Comparison of ENCODE assay signal across 5 cellular contexts in genomic region chr19:13166151-13166550, GRCh38. TPM values are rescaled to one million over a fixed set of nuclear protein-coding genes. Genes with fewer than 3 reads are reported as not detected.
DNase-seq lines count a peak whose midpoint lies in the region; ATAC-seq and TF ChIP-seq lines count a peak whose summit lies in the region.
"Not testable (repeated sequence)": the region's sequence is repeated elsewhere in the genome, so short reads cannot be mapped to it uniquely, and the experiment has no call there.

No MANE protein-coding gene starts in this region.

- not testable (repeated sequence) for DNase-seq in activated CD4-positive, alpha-beta T cell treated with anti-CD3 and anti-CD28 coated beads, Interleukin-2, amount 10 ng/mL, durations not matched to agents 24 days and 14 days; lung (ENCODE audit: low spot score); gastrocnemius medialis

- H3K27me3 Mint-ChIP-seq in activated CD4-positive, alpha-beta T cell treated with anti-CD3 and anti-CD28 coated beads, Interleukin-2, amount 10 ng/mL, durations not matched to agents 24 days and 14 days; dendritic cell treated with granulocyte-macrophage colony-stimulating factor and Interleukin-4, amounts not matched to agents 40 ng/mL and 50 ng/mL, for 4 days: not testable (repeated sequence)

- intact Hi-C loops in activated CD4-positive, alpha-beta T cell treated with anti-CD3 and anti-CD28 coated beads, Interleukin-2, amount 10 ng/mL, durations not matched to agents 24 days and 14 days (cut with micrococcal nuclease), result loop anchor here (2.0 kb wide), 2 partner anchors 13 to 29 kb away; no protein-coding TSS in a partner anchor
- intact Hi-C loops in dendritic cell treated with granulocyte-macrophage colony-stimulating factor and Interleukin-4, amounts not matched to agents 40 ng/mL and 50 ng/mL, for 4 days (cut with micrococcal nuclease), result not testable (repeated sequence)
- intact Hi-C loops in gastrocnemius medialis (cut with DNase I; ENCODE audit: low total_unique reads), result loop anchor here (2.0 kb wide), 1 partner anchor 15 kb away; the partner anchor contains the start of genes IER2 and STX10

- not testable (repeated sequence) for H3K36me3 ChIP-seq in HUES48 (ENCODE audit: control insufficient read depth, insufficient read depth, low read length); lung (ENCODE audit: control insufficient read depth in 2 of 2, insufficient read depth in 2 of 2, low read length in 2 of 2); gastrocnemius medialis

- TF ChIP-seq POLR2A in gastrocnemius medialis (IDR thresholded peaks at IDR 0.05), result not testable (repeated sequence)

- in situ Hi-C loops in gastrocnemius medialis (cut with MboI; ENCODE audit: low sequenced_read_pairs in 4 of 4), result not testable (repeated sequence)

- not testable (repeated sequence) for H3K9ac ChIP-seq in HUES48 (ENCODE audit: low read depth, low read length)

- not testable (repeated sequence) for H3K27me3 ChIP-seq in HUES48 (ENCODE audit: control insufficient read depth, insufficient read depth, low read length); lung (ENCODE audit: control insufficient read depth, insufficient read depth); gastrocnemius medialis

- not testable (repeated sequence) for H3K36me3 Mint-ChIP-seq in activated CD4-positive, alpha-beta T cell treated with anti-CD3 and anti-CD28 coated beads, Interleukin-2, amount 10 ng/mL, durations not matched to agents 24 days and 14 days (ENCODE audit: low read depth); dendritic cell treated with granulocyte-macrophage colony-stimulating factor and Interleukin-4, amounts not matched to agents 40 ng/mL and 50 ng/mL, for 4 days (ENCODE audit: low read depth)

- not testable (repeated sequence) for ATAC-seq in lung (ENCODE audit: insufficient read depth, low FRiP score); gastrocnemius medialis

- peak overlapping the region; percentile 39 for H3K4me3 Mint-ChIP-seq in activated CD4-positive, alpha-beta T cell treated with anti-CD3 and anti-CD28 coated beads, Interleukin-2, amount 10 ng/mL, durations not matched to agents 24 days and 14 days
- not testable (repeated sequence) for H3K4me3 Mint-ChIP-seq in dendritic cell treated with granulocyte-macrophage colony-stimulating factor and Interleukin-4, amounts not matched to agents 40 ng/mL and 50 ng/mL, for 4 days

- peak overlapping the region; percentile 95 for H3K27ac Mint-ChIP-seq in activated CD4-positive, alpha-beta T cell treated with anti-CD3 and anti-CD28 coated beads, Interleukin-2, amount 10 ng/mL, durations not matched to agents 24 days and 14 days
- H3K27ac Mint-ChIP-seq in dendritic cell treated with granulocyte-macrophage colony-stimulating factor and Interleukin-4, amounts not matched to agents 40 ng/mL and 50 ng/mL, for 4 days, result peak overlapping the region; percentile 77

- not testable (repeated sequence) for TF ChIP-seq CTCF in lung (IDR thresholded peaks at IDR 0.05; ENCODE audit: control extremely low read depth, extremely low read depth); gastrocnemius medialis (IDR thresholded peaks at IDR 0.05 in 4 of 5, conservative IDR thresholded peaks at IDR 0.05 in 1 of 5)

- H3K9me3 Mint-ChIP-seq in activated CD4-positive, alpha-beta T cell treated with anti-CD3 and anti-CD28 coated beads, Interleukin-2, amount 10 ng/mL, durations not matched to agents 24 days and 14 days; dendritic cell treated with granulocyte-macrophage colony-stimulating factor and Interleukin-4, amounts not matched to agents 40 ng/mL and 50 ng/mL, for 4 days: not testable (repeated sequence)

- H3K27ac ChIP-seq in HUES48 (ENCODE audit: low read depth, low read length), result peak overlapping the region; percentile 99
- H3K27ac ChIP-seq in lung (ENCODE audit: low read depth in 1 of 2, low read length in 1 of 2), result peak overlapping the region; percentile 26 to 71
- peak overlapping the region; percentile 75 to 89 (median 88) for H3K27ac ChIP-seq in gastrocnemius medialis

- H3K4me1 Mint-ChIP-seq in activated CD4-positive, alpha-beta T cell treated with anti-CD3 and anti-CD28 coated beads, Interleukin-2, amount 10 ng/mL, durations not matched to agents 24 days and 14 days, result peaks cover 68% of the 10 kb centered on the region
- H3K4me1 Mint-ChIP-seq in dendritic cell treated with granulocyte-macrophage colony-stimulating factor and Interleukin-4, amounts not matched to agents 40 ng/mL and 50 ng/mL, for 4 days (ENCODE audit: low read depth), result peaks cover 74% of the 10 kb centered on the region

- H3K4me1 ChIP-seq in HUES48 (ENCODE audit: control insufficient read depth, insufficient read depth, low read length), result peaks cover 38% of the 10 kb centered on the region
- peaks cover 5 to 21% of the 10 kb centered on the region in 2 donors for H3K4me1 ChIP-seq in lung (ENCODE audit: control insufficient read depth in 2 of 2, insufficient read depth in 2 of 2, low read length in 2 of 2)
- peaks cover 14 to 26% of the 10 kb centered on the region in 2 donors for H3K4me1 ChIP-seq in gastrocnemius medialis

- H3K4me3 ChIP-seq in HUES48 (ENCODE audit: low read depth, low read length); lung; gastrocnemius medialis: not testable (repeated sequence)

- 95 to 98% methylated on average over 3 of the region's 3 CpGs for WGBS in lung, 2 donors

- not testable (repeated sequence) for H3K9me3 ChIP-seq in HUES48 (ENCODE audit: control insufficient read depth, insufficient read depth, low read length); lung (ENCODE audit: control insufficient read depth in 2 of 2, insufficient read depth in 1 of 2, low read length in 1 of 2); gastrocnemius medialis

RNA-seq across cellular contexts. Expression of gene IER2, which starts 15.9 kb away (rescaled TPM):
- 161 TPM in 2 replicates for total RNA-seq in activated CD4-positive, alpha-beta T cell treated with anti-CD3 and anti-CD28 coated beads, Interleukin-2, amount 10 ng/mL, durations not matched to agents 24 days and 14 days
- 10 to 100 TPM; 29.8 to 93.5 TPM for total RNA-seq in lung
- 100 to 1,000 TPM in 1 of 2 donors, 10 to 100 TPM in 1; 92.5 to 242 TPM for polyA plus RNA-seq in lung
- total RNA-seq in gastrocnemius medialis, result 10 to 100 TPM; 15.4 to 19.1 (median 16.7) TPM

RNA-seq across cellular contexts. Expression of gene STX10, which starts 16.0 kb away (rescaled TPM):
- 66.2 and 73.5 TPM in 2 replicates for total RNA-seq in activated CD4-positive, alpha-beta T cell treated with anti-CD3 and anti-CD28 coated beads, Interleukin-2, amount 10 ng/mL, durations not matched to agents 24 days and 14 days
- 10 to 100 TPM; 45.8 to 94.3 TPM for total RNA-seq in lung
- polyA plus RNA-seq in lung, result 100 to 1,000 TPM; 128 to 136 TPM
- total RNA-seq in gastrocnemius medialis, result 10 to 100 TPM; 16.5 to 40.7 (median 33.4) TPM

RNA-seq across cellular contexts. Expression of gene NACC1, which starts 48.1 kb away (rescaled TPM):
- 118 and 121 TPM in 2 replicates for total RNA-seq in activated CD4-positive, alpha-beta T cell treated with anti-CD3 and anti-CD28 coated beads, Interleukin-2, amount 10 ng/mL, durations not matched to agents 24 days and 14 days
- total RNA-seq in lung, result 10 to 100 TPM; 18.4 to 94.8 TPM
- 10 to 100 TPM; 51.6 to 64.9 TPM for polyA plus RNA-seq in lung
- 10 to 100 TPM; 36.3 to 81.3 (median 49.4) TPM for total RNA-seq in gastrocnemius medialis

RNA-seq across cellular contexts. Expression of gene TRMT1, which starts 49.6 kb away (rescaled TPM):
- 153 and 155 TPM in 2 replicates for total RNA-seq in activated CD4-positive, alpha-beta T cell treated with anti-CD3 and anti-CD28 coated beads, Interleukin-2, amount 10 ng/mL, durations not matched to agents 24 days and 14 days
- 10 to 100 TPM; 14.4 to 41.4 TPM for total RNA-seq in lung
- polyA plus RNA-seq in lung, result 10 to 100 TPM; 46.1 to 48.2 TPM
- 10 to 100 TPM; 31.7 to 47.9 (median 45.0) TPM for total RNA-seq in gastrocnemius medialis

Comparison
In these comparisons a context has a peak if more than half of its experiments do, and no peak if none do; other contexts are left out.
1. H3K27ac ChIP-seq: peak in every context shown above with its lines; median percentile 99 in HUES48; 88 in gastrocnemius medialis; 48 in lung.